Comparison of ENCODE assay signal across 8 cellular contexts in genomic region chr1:2412395-2412772, GRCh38. TPM values are rescaled to one million over a fixed set of nuclear protein-coding genes. Genes with fewer than 3 reads are reported as not detected.
DNase-seq lines count a peak whose midpoint lies in the region; ATAC-seq and TF ChIP-seq lines count a peak whose summit lies in the region.

PEX10 (minus strand) TSS chr1:2412564; CDS start chr1:2412502, 62 bp downstream.

- no peaks in the 10 kb centered on the region for H3K9me3 ChIP-seq in prostate gland

- WGBS in prostate gland: 0% methylated on average over 26 of the region's 55 CpGs

- intact Hi-C loops in left ventricle myocardium superior (cut with micrococcal nuclease) (no loop called here), prostate gland (cut with DNase I) (loop anchor here (1.0 to 10.0 kb wide), 2 partner anchors 135 to 232 kb away; no protein-coding TSS in a partner anchor)

- ATAC-seq in GM18499 (IDR thresholded peaks at IDR 0.05; ENCODE audit: insufficient read depth, unreplicated experiment) (peak; percentile 49), HG02938 (IDR thresholded peaks at IDR 0.05; ENCODE audit: unreplicated experiment) (peak; percentile 81), left ventricle myocardium superior (peak; percentile 95)

- no peaks in the 10 kb centered on the region for H3K27me3 ChIP-seq in prostate gland (replicated peaks; ENCODE audit: insufficient read depth)

- H3K4me3 ChIP-seq in prostate gland: peak within 1 kb of the TSS; percentile 93 to 95

- peak in 1 of 4 experiments; percentile 4 for TF ChIP-seq CTCF in prostate gland (IDR thresholded peaks at IDR 0.05)

- H3K36me3 ChIP-seq in prostate gland: peaks cover 0 to 10% of the 10 kb centered on the region in 2 donors

- peaks cover 48% of the 10 kb centered on the region for H3K4me1 ChIP-seq in prostate gland (replicated peaks)

- no peak for TF ChIP-seq POLR2A in prostate gland (IDR thresholded peaks at IDR 0.05)

- DNase-seq in NCI-H1694 treated with DMSO at 0.1 percent for 48 hours (lab: John Stamatoyannopoulos, UW) (peak; percentile 81), T-helper 2 cell (peak; percentile 96 to 99 (median 98)), left ventricle myocardium superior (peak; percentile 99), prostate gland (ENCODE audit: low spot score) (peak; percentile 96), ureter (ENCODE audit: low spot score) (peak; percentile 98)

- H3K27ac ChIP-seq in angular gyrus (ENCODE audit: low read depth, low read length): peak within 1 kb of the TSS; percentile 84
- H3K27ac ChIP-seq in prostate gland: peak within 1 kb of the TSS; percentile 88 to 96

RNA-seq across cellular contexts. Expression of gene PEX10, which starts in this region (rescaled TPM):
- total RNA-seq in left ventricle myocardium superior: 13.7 TPM
- total RNA-seq in prostate gland: 10 to 100 TPM; 38.3 to 49.9 TPM
- 30.7 TPM for total RNA-seq in ureter

Comparison
In these comparisons a context has a peak if more than half of its experiments do, and no peak if none do; other contexts are left out.
1. Peak in every context shown above with its lines: DNase-seq, ATAC-seq, H3K4me3 ChIP-seq and H3K27ac ChIP-seq.